16 cellular contexts compared by ENCODE assay signal in genomic region chr6:162387723-162388382, GRCh38.
"Had no signal": no experiment of that assay in that cellular context is flagged by ENCODE, and none has a peak within 500 bp of the region (broad histone marks: within the 10 kb centered on the region; RNA-seq: fewer than 3 reads in every experiment).

No MANE protein-coding gene starts in this region.

- H3K27ac Mint-ChIP-seq: activated CD4-positive, alpha-beta memory T cell treated with anti-CD3 and anti-CD28 coated beads for 36 hours; activated naive CD8-positive, alpha-beta T cell treated with anti-CD3 and anti-CD28 coated beads, Interleukin-2, amount 10 ng/mL, durations not matched to agents 7 days and 5 days; immature natural killer cell had no signal

- H3K36me3 ChIP-seq: colonic mucosa, left lung, pancreas, spleen, upper lobe of right lung had no signal

- H3K4me3 ChIP-seq: colonic mucosa, left lung, pancreas, spleen, upper lobe of right lung had no signal

- H3K4me1 Mint-ChIP-seq: activated naive CD8-positive, alpha-beta T cell treated with anti-CD3 and anti-CD28 coated beads, Interleukin-2, amount 10 ng/mL, durations not matched to agents 7 days and 5 days; immature natural killer cell had no signal

- DNase-seq: activated CD4-positive, alpha-beta memory T cell treated with anti-CD3 and anti-CD28 coated beads for 36 hours; activated gamma-delta T cell treated with Interleukin-2 at 50 U/mL for 16 hours; activated naive CD8-positive, alpha-beta T cell treated with anti-CD3 and anti-CD28 coated beads, Interleukin-2, amount 10 ng/mL, durations not matched to agents 7 days and 5 days; activated T-cell treated with anti-CD3 and anti-CD28 coated beads, Interleukin-2, amount 50 U/mL, for 4 hours; colonic mucosa; effector CD4-positive, alpha-beta T cell; immature natural killer cell; left lung; mesenchymal stem cell; pancreas; spleen; stimulated activated CD4-positive, alpha-beta T cell treated with anti-CD3 and anti-CD28 coated beads, Interleukin-1b, Interleukin-23, amount 100 ng/mL, for 48 hours; stimulated activated naive CD4-positive, alpha-beta T cell; T-helper 9 cell; upper lobe of right lung had no signal

- H3K9me3 Mint-ChIP-seq: activated CD4-positive, alpha-beta memory T cell treated with anti-CD3 and anti-CD28 coated beads for 36 hours; activated naive CD8-positive, alpha-beta T cell treated with anti-CD3 and anti-CD28 coated beads, Interleukin-2, amount 10 ng/mL, durations not matched to agents 7 days and 5 days; activated T-cell treated with anti-CD3 and anti-CD28 coated beads, Interleukin-2, amount 50 U/mL, for 4 hours had no signal

- H3K4me3 Mint-ChIP-seq: activated CD4-positive, alpha-beta memory T cell treated with anti-CD3 and anti-CD28 coated beads for 36 hours; activated naive CD8-positive, alpha-beta T cell treated with anti-CD3 and anti-CD28 coated beads, Interleukin-2, amount 10 ng/mL, durations not matched to agents 7 days and 5 days; activated T-cell treated with anti-CD3 and anti-CD28 coated beads, Interleukin-2, amount 50 U/mL, for 4 hours; immature natural killer cell had no signal

- ATAC-seq: activated T-cell treated with anti-CD3 and anti-CD28 coated beads, Interleukin-2, amount 50 U/mL, for 4 hours; left lung; pancreas; upper lobe of right lung had no signal

- H3K27me3 ChIP-seq: colonic mucosa, left lung, pancreas, spleen, upper lobe of right lung had no signal

- H3K27ac ChIP-seq: colonic mucosa, left lung, pancreas, spleen, upper lobe of right lung, VCaP had no signal

- H3K36me3 Mint-ChIP-seq: activated CD4-positive, alpha-beta memory T cell treated with anti-CD3 and anti-CD28 coated beads for 36 hours; activated naive CD8-positive, alpha-beta T cell treated with anti-CD3 and anti-CD28 coated beads, Interleukin-2, amount 10 ng/mL, durations not matched to agents 7 days and 5 days had no signal

- H3K27me3 Mint-ChIP-seq: activated CD4-positive, alpha-beta memory T cell treated with anti-CD3 and anti-CD28 coated beads for 36 hours; activated naive CD8-positive, alpha-beta T cell treated with anti-CD3 and anti-CD28 coated beads, Interleukin-2, amount 10 ng/mL, durations not matched to agents 7 days and 5 days had no signal

- H3K9me3 ChIP-seq: colonic mucosa, left lung, pancreas, spleen, upper lobe of right lung had no signal

- H3K4me1 ChIP-seq: colonic mucosa, left lung, spleen, upper lobe of right lung had no signal
